In the genomic region with DNA sequence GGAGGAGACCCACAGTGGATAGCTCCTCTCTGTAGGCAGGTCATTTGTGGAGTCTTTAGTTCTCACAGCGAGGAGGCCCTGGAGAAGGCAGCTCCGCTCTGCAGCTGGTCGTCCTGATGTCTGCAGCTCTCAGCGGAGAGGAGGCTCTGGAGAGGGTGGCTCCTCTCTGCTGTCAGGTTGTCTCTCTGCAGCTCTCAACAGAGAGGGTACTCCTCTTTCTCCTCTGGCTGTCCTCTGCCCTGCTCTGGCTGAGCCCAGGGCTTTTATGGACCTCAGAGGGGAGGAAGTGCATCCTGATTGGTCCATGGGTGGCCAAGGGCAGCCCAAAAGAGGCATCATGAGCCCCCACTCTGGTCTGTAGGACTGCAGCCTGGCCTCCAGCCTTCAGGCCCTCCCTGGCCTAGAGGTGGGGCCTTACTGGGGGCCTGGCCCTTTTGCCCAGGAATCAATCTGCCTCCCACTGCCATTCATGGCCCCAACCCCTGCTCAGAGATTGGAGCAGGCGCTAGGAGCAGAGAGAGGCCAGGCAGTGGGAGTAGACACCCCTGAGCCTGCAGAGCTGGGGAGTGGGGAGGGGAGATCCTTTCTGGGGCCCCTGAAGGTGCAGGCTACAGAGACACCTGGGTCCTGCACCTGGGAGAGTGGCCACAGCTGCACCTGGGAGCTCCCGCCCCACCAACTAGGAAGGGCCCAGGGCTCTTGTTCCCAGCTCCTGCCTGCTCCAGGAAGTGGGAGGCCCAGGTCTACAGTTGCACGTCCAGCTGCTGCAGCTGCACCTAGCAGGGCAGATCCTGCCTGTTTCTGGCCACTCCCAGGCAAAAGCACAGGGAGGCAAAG, we compare ENCODE assay signal across 14 cellular contexts. TPM values are rescaled to one million over a fixed set of nuclear protein-coding genes. Genes with fewer than 3 reads are reported as not detected.
DNase-seq lines count a peak whose midpoint lies in the region; ATAC-seq and TF ChIP-seq lines count a peak whose summit lies in the region.
"Had no signal": no experiment of that assay in that cellular context is flagged by ENCODE, and none has a peak within 500 bp of the region (broad histone marks: within the 10 kb centered on the region; RNA-seq: fewer than 3 reads in every experiment).

No MANE protein-coding gene starts in this region.

- POLR2A ChIA-PET in activated naive CD8-positive, alpha-beta T cell treated with anti-CD3 and anti-CD28 coated beads, Interleukin-2, amount 10 ng/mL, durations not matched to agents 7 days and 5 days (lab: Charles Lee): interaction anchor here (1.5 to 1.6 kb wide), 2 partner anchors 14 to 21 kb away, joined by 5 to 6 read pairs; no protein-coding TSS in a partner anchor

- TF ChIP-seq CTCF in nephron (IDR thresholded peaks at IDR 0.05; ENCODE audit: unreplicated experiment in 3 of 3): no peak

- no peaks in the 10 kb centered on the region for H3K27me3 Mint-ChIP-seq in activated naive CD8-positive, alpha-beta T cell treated with anti-CD3 and anti-CD28 coated beads, Interleukin-2, amount 10 ng/mL, durations not matched to agents 7 days and 5 days
- H3K27me3 Mint-ChIP-seq in nephron (ENCODE audit: low read depth): peaks cover 3% of the 10 kb centered on the region

- peaks cover 22% of the 10 kb centered on the region for H3K4me1 Mint-ChIP-seq in activated naive CD8-positive, alpha-beta T cell treated with anti-CD3 and anti-CD28 coated beads, Interleukin-2, amount 10 ng/mL, durations not matched to agents 7 days and 5 days
- no peaks in the 10 kb centered on the region for H3K4me1 Mint-ChIP-seq in nephron

- peak overlapping the region; percentile 28 for H3K27ac Mint-ChIP-seq in activated naive CD8-positive, alpha-beta T cell treated with anti-CD3 and anti-CD28 coated beads, Interleukin-2, amount 10 ng/mL, durations not matched to agents 7 days and 5 days
- peak overlapping the region; percentile 50 to 86 (median 82) for H3K27ac Mint-ChIP-seq in nephron

- ATAC-seq in activated naive CD8-positive, alpha-beta T cell treated with anti-CD3 and anti-CD28 coated beads, Interleukin-2, amount 10 ng/mL, durations not matched to agents 7 days and 5 days (ENCODE audit: low read depth): no peak
- no peak for ATAC-seq in GM19467 (IDR thresholded peaks at IDR 0.05; ENCODE audit: unreplicated experiment)
- ATAC-seq: left lobe of liver had no signal

- DNase-seq in DMS153 (lab: John Stamatoyannopoulos, UW) (peak; percentile 56), DMS153 treated with DMSO at 0.1 percent for 48 hours (lab: John Stamatoyannopoulos, UW; ENCODE audit: unreplicated experiment) (no peak), DMS53 (lab: John Stamatoyannopoulos, UW) (peak; percentile 98), NCI-H446 (lab: John Stamatoyannopoulos, UW) (no peak), NOMO-1 treated with dmso at 0.1 percent for 144 hours (lab: John Stamatoyannopoulos, UW; ENCODE audit: unreplicated experiment) (no peak)
- no peak for DNase-seq in activated naive CD8-positive, alpha-beta T cell treated with anti-CD3 and anti-CD28 coated beads, Interleukin-2, amount 10 ng/mL, durations not matched to agents 7 days and 5 days
- DNase-seq: activated CD4-positive, alpha-beta T cell treated with anti-CD3 and anti-CD28 coated beads for 1 hour; activated gamma-delta T cell treated with Interleukin-2 at 50 U/mL for 16 hours; foreskin melanocyte; NCI-H1048; stimulated activated CD4-positive, alpha-beta T cell treated with anti-CD3 and anti-CD28 coated beads, Interleukin-4, amount 100 ng/mL, for 24 hours had no signal

- H3K36me3 Mint-ChIP-seq in activated naive CD8-positive, alpha-beta T cell treated with anti-CD3 and anti-CD28 coated beads, Interleukin-2, amount 10 ng/mL, durations not matched to agents 7 days and 5 days: peaks cover 12% of the 10 kb centered on the region
- no peaks in the 10 kb centered on the region for H3K36me3 Mint-ChIP-seq in nephron (ENCODE audit: low read depth)

- no peak overlapping the region for H3K4me3 Mint-ChIP-seq in activated naive CD8-positive, alpha-beta T cell treated with anti-CD3 and anti-CD28 coated beads, Interleukin-2, amount 10 ng/mL, durations not matched to agents 7 days and 5 days
- no peak overlapping the region for H3K4me3 Mint-ChIP-seq in nephron

- H3K9me3 Mint-ChIP-seq in activated naive CD8-positive, alpha-beta T cell treated with anti-CD3 and anti-CD28 coated beads, Interleukin-2, amount 10 ng/mL, durations not matched to agents 7 days and 5 days: peaks cover 6% of the 10 kb centered on the region
- H3K9me3 Mint-ChIP-seq in nephron: peaks cover 2% of the 10 kb centered on the region

RNA-seq across cellular contexts. Expression of a gene that starts 6.6 kb away (rescaled TPM):
- 10 to 100 TPM; 16.3 to 18.2 TPM for total RNA-seq in activated naive CD8-positive, alpha-beta T cell treated with anti-CD3 and anti-CD28 coated beads, Interleukin-2, amount 10 ng/mL, durations not matched to agents 7 days and 5 days

RNA-seq across cellular contexts. Expression of a gene that starts 20.5 kb away (rescaled TPM):
- total RNA-seq in activated naive CD8-positive, alpha-beta T cell treated with anti-CD3 and anti-CD28 coated beads, Interleukin-2, amount 10 ng/mL, durations not matched to agents 7 days and 5 days: 10 to 100 TPM; 93.9 to 94.2 TPM

Comparison
In these comparisons a context has a peak if more than half of its experiments do, and no peak if none do; other contexts are left out.
1. DNase-seq: peak in DMS153 (single experiment) and DMS53 (single experiment); none in DMS153 treated with DMSO at 0.1 percent for 48 hours (single experiment), activated naive CD8-positive, alpha-beta T cell treated with anti-CD3 and anti-CD28 coated beads, Interleukin-2, amount 10 ng/mL, durations not matched to agents 7 days and 5 days (single experiment), NCI-H446 (0 of 2) and NOMO-1 treated with dmso at 0.1 percent for 144 hours (single experiment).